Comparison of ENCODE assay signal across 16 cellular contexts in the genomic region with DNA sequence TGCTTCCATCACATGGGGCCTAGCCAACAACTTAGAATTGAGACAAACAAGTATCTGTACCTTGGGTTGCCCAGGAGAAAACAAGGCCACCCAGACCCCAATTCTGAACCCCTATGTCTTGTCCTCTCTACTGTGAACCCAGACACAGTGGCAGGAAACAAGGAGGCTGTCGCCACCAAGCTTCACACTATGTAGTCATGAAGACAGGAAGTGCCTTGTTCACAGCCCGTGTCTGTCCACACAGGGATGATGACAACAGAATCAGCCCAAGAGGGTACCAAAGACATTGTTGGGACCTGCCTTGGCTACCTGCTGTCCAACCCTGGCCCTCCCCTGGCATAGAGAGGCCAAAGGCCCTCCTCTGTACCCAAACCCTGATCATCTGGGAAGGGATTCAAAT.
DNase-seq lines count a peak whose midpoint lies in the region; ATAC-seq, FAIRE-seq and TF ChIP-seq lines count a peak whose summit lies in the region.
"Had no signal": no experiment of that assay in that cellular context is flagged by ENCODE, and none has a peak within 500 bp of the region (broad histone marks: within the 10 kb centered on the region; RNA-seq: fewer than 3 reads in every experiment).

No MANE protein-coding gene starts in this region.

- H3K4me3 Mint-ChIP-seq in activated naive CD4-positive, alpha-beta T cell treated with anti-CD3 and anti-CD28 coated beads for 36 hours, result no peak overlapping the region
- peak overlapping the region; percentile 36 for H3K4me3 Mint-ChIP-seq in natural killer cell treated with Interleukin-12 subunit alpha and Interleukin-12 subunit beta and Interleukin-15 and Interleukin-18, amount 100 ng/mL, for 72 hours

- no peaks in the 10 kb centered on the region for H3K27me3 Mint-ChIP-seq in activated naive CD4-positive, alpha-beta T cell treated with anti-CD3 and anti-CD28 coated beads for 36 hours (ENCODE audit: low read depth)
- H3K27me3 Mint-ChIP-seq in natural killer cell treated with Interleukin-12 subunit alpha and Interleukin-12 subunit beta and Interleukin-15 and Interleukin-18, amount 100 ng/mL, for 72 hours, result no peaks in the 10 kb centered on the region

- peaks cover 0 to 4% of the 10 kb centered on the region in 2 donors for H3K4me1 ChIP-seq in kidney (ENCODE audit: control insufficient read depth in 1 of 2, insufficient read depth in 1 of 2, low read depth in 1 of 2, low read length in 2 of 2)
- H3K4me1 ChIP-seq: adrenal gland had no signal

- no peak overlapping the region for H3K4me3 ChIP-seq in kidney (ENCODE audit: low read length in 2 of 2)
- H3K4me3 ChIP-seq: adrenal gland, right lobe of liver had no signal

- TF ChIP-seq CTCF in VCaP (conservative IDR thresholded peaks at IDR 0.05), result no peak
- TF ChIP-seq CTCF in kidney (IDR thresholded peaks at IDR 0.05; ENCODE audit: borderline replicate concordance, extremely low read depth, insufficient read depth), result no peak

- intact Hi-C loops in activated naive CD4-positive, alpha-beta T cell treated with anti-CD3 and anti-CD28 coated beads for 36 hours (cut with micrococcal nuclease), result no loop called here
- intact Hi-C loops in left ventricle myocardium superior (cut with micrococcal nuclease), result no loop called here
- intact Hi-C loops in kidney (cut with DNase I), result no loop called here

- DNase-seq in activated naive CD4-positive, alpha-beta T cell treated with anti-CD3 and anti-CD28 coated beads for 36 hours, result peak; percentile 56
- no peak for DNase-seq in activated naive CD4-positive, alpha-beta T cell (lab: John Stamatoyannopoulos, UW)
- no peak for DNase-seq in natural killer cell treated with Interleukin-12 subunit alpha and Interleukin-12 subunit beta and Interleukin-15 and Interleukin-18, amount 100 ng/mL, for 72 hours (ENCODE audit: low spot score)
- DNase-seq in NCI-H1105 treated with DMSO at 0.1 percent for 48 hours (lab: John Stamatoyannopoulos, UW), result no peak
- no peak for DNase-seq in left ventricle myocardium superior
- DNase-seq in kidney, result no peak
- DNase-seq: adrenal gland; central memory CD4-positive, alpha-beta T cell; foreskin melanocyte; mammary epithelial cell; NCI-H69; right lobe of liver; stimulated activated naive CD4-positive, alpha-beta T cell treated with Interleukin-2 at 50 U/mL for 16 hours had no signal

- no peaks in the 10 kb centered on the region for H3K36me3 ChIP-seq in kidney (ENCODE audit: control insufficient read depth in 1 of 2, insufficient read depth in 2 of 2, low read length in 2 of 2)
- H3K36me3 ChIP-seq: adrenal gland, neutrophil, right lobe of liver had no signal

- peak; percentile 60 for ATAC-seq in GM19043 (IDR thresholded peaks at IDR 0.05; ENCODE audit: low read depth, unreplicated experiment)
- peak; percentile 59 to 95 for ATAC-seq in natural killer cell treated with Interleukin-12 subunit alpha and Interleukin-12 subunit beta and Interleukin-15 and Interleukin-18, amount 100 ng/mL, for 72 hours
- no peak for ATAC-seq in left ventricle myocardium superior
- ATAC-seq: right lobe of liver had no signal

- H3K27ac Mint-ChIP-seq in activated naive CD4-positive, alpha-beta T cell treated with anti-CD3 and anti-CD28 coated beads for 36 hours, result no peak overlapping the region
- peak overlapping the region in 1 of 2 donors; percentile 80 for H3K27ac Mint-ChIP-seq in natural killer cell treated with Interleukin-12 subunit alpha and Interleukin-12 subunit beta and Interleukin-15 and Interleukin-18, amount 100 ng/mL, for 72 hours

- H3K36me3 Mint-ChIP-seq in activated naive CD4-positive, alpha-beta T cell treated with anti-CD3 and anti-CD28 coated beads for 36 hours (ENCODE audit: low read depth), result no peaks in the 10 kb centered on the region
- H3K36me3 Mint-ChIP-seq in natural killer cell treated with Interleukin-12 subunit alpha and Interleukin-12 subunit beta and Interleukin-15 and Interleukin-18, amount 100 ng/mL, for 72 hours, result peaks cover 4% of the 10 kb centered on the region

- no peak overlapping the region for H3K9ac ChIP-seq in kidney (ENCODE audit: low read length in 2 of 2)

- H3K4me1 Mint-ChIP-seq in activated naive CD4-positive, alpha-beta T cell treated with anti-CD3 and anti-CD28 coated beads for 36 hours (ENCODE audit: low read depth), result peaks cover 10% of the 10 kb centered on the region
- H3K4me1 Mint-ChIP-seq in natural killer cell treated with Interleukin-12 subunit alpha and Interleukin-12 subunit beta and Interleukin-15 and Interleukin-18, amount 100 ng/mL, for 72 hours (ENCODE audit: low read depth in 2 of 2), result peaks cover 0 to 20% of the 10 kb centered on the region in 2 donors

- H3K9me3 ChIP-seq in kidney (ENCODE audit: control insufficient read depth in 1 of 2, low read length in 2 of 2), result no peaks in the 10 kb centered on the region
- H3K9me3 ChIP-seq: adrenal gland, neutrophil, right lobe of liver had no signal

- H3K27ac ChIP-seq in VCaP (peak overlapping the region; percentile 85), kidney (ENCODE audit: low read depth in 2 of 2, low read length in 2 of 2) (no peak overlapping the region)
- H3K27ac ChIP-seq: adrenal gland, neutrophil, right lobe of liver had no signal

- H3K9me3 Mint-ChIP-seq in activated naive CD4-positive, alpha-beta T cell treated with anti-CD3 and anti-CD28 coated beads for 36 hours, result peaks cover 5% of the 10 kb centered on the region
- peaks cover 3% of the 10 kb centered on the region for H3K9me3 Mint-ChIP-seq in natural killer cell treated with Interleukin-12 subunit alpha and Interleukin-12 subunit beta and Interleukin-15 and Interleukin-18, amount 100 ng/mL, for 72 hours

- no peak for FAIRE-seq in kidney (lab: Jason Lieb, UNC)

- CTCF ChIA-PET in activated naive CD4-positive, alpha-beta T cell treated with anti-CD3 and anti-CD28 coated beads for 36 hours (lab: Charles Lee), result no interaction called here
